In the genomic region with DNA sequence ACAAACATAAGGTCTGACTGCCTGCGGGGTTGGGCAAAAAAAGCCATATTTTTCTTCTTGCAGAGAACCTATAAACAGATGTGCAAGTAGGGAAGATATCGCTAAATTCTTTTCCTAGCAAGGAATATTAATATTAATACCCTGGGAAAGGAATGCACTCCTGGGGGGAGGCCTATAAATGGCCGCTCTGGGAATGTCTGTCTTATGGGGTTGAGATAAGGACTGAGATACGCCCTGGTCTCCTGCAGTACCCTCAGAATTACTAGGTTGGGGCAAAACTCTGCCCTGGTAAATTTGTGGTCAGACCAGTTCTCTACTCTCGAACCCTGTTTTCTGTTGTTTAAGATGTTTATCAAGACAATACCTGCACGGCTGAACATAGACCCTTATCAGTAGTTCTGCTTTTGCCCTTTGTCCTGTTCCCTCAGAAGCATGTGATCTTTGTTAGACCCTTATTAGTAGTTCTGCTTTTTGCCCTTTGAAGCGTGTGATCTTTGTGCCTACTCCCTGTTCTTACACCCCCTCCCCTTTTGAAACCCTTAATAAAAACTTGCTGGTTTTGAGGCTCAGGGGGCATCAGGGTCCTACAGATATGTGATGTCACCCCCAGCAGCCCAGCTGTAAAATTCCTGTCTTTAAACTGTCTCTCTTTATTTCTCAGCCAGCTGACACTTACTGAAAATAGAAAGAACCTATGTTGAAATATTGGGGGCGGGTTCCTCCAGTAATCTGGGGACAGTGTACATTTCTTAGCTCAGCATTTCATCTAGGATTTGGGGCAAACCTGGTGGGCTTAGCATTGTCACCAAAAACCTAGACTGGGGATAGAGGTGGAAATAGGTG, we compare ENCODE assay signal across 1 cellular context.
TF ChIP-seq lines count a peak whose summit lies in the region.
"Not testable (repeated sequence)": the region's sequence is repeated elsewhere in the genome, so short reads cannot be mapped to it uniquely, and the experiment has no call there.

No MANE protein-coding gene starts in this region.

TF ChIP-seq in K562, 482 proteins besides CTCF, POLR2A, EP300 and RAD21:
- TF ChIP-seq ADNP (tag; IDR thresholded peaks at IDR 0.05): 0 out of 2 replicates have a peak, but pooled peaks have one; percentile 17
- not testable (repeated sequence) for TF ChIP-seq NR2C1 (IDR thresholded peaks at IDR 0.05)
- peak; percentile 19; the same call in 1 of the 2 replicates for TF ChIP-seq NR2C1 (tag; IDR thresholded peaks at IDR 0.05)
- peak; percentile 84 for TF ChIP-seq SOX6 (IDR thresholded peaks at IDR 0.05)
- TF ChIP-seq TRIM24 (IDR thresholded peaks at IDR 0.05): 0 out of 4 replicates have a peak, but pooled peaks of 1 of the 2 experiments have one; percentile 29
- TF ChIP-seq GATA2 (CRISPR knock-in tag; IDR thresholded peaks at IDR 0.05): 0 out of 2 replicates have a peak, but pooled peaks have one; percentile 17
- peak; percentile 31; the same call in 1 of the 2 replicates for TF ChIP-seq L3MBTL2 (IDR thresholded peaks at IDR 0.05)
